In the genomic region with DNA sequence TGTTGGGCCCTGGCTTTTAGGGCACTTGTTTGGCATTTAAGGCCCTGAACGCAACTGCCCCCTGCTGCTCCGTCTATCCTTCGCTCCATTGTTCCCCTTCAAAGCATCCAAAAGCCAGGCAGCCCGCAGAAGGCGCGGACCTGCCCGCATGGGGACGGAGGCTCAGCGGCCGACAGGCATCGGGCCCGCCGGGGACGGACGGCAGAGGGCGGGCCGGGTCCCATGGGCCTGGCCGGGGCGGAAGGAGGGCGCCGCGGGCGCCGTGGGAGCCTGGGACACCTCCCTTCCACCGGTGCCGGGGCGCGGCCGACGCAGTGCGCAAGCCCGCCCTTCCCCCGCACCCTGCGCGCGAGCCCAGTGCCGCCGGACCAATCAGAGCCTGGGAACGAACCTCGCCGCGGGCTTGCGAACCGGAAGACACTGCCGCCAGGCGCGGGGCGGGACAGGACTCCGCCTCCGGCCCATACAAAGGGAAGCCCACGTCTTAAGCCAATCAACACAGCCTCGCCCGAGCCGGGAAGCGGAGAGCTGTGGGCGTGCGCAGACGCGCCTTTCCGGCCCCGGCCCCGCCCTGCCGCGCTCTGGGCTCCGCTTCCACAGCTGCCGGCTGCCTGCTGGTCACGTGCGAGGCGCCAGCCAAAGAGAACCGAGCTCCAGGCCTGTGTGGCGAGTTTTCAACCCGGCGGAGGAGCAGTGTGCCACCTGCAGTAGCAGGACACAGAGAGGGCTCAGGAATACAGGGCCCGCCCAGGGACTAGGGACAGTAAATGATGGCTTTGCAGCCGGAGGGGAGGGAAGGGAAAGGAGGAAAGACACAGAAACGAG, we compare ENCODE assay signal across 8 cellular contexts. TPM values are rescaled to one million over a fixed set of nuclear protein-coding genes. Genes with fewer than 3 reads are reported as not detected.
DNase-seq lines count a peak whose midpoint lies in the region; ATAC-seq and TF ChIP-seq lines count a peak whose summit lies in the region.

No MANE protein-coding gene starts in this region.

- H3K27ac ChIP-seq in upper lobe of right lung: peak overlapping the region; percentile 92

- peaks cover 12% of the 10 kb centered on the region for H3K36me3 ChIP-seq in upper lobe of right lung

- TF ChIP-seq CTCF in upper lobe of right lung (IDR thresholded peaks at IDR 0.05): peak; percentile 21

- intact Hi-C loops in left cardiac atrium (cut with DNase I): no loop called here
- intact Hi-C loops in posterior vena cava (cut with DNase I): loop anchor here in 1 of 2 donors (10.0 kb wide), 1 partner anchor 133 kb away; a partner anchor contains a TSS
- intact Hi-C loops in upper lobe of right lung (cut with DNase I): no loop called here

- H3K4me3 ChIP-seq in upper lobe of right lung: peak overlapping the region; percentile 60

- no peaks in the 10 kb centered on the region for H3K27me3 ChIP-seq in upper lobe of right lung

- DNase-seq in NCI-H146 treated with DMSO at 0.1 percent for 48 hours (lab: John Stamatoyannopoulos, UW; ENCODE audit: unreplicated experiment) (peak; percentile 93), T-helper 1 cell (peak; percentile 87 to 99 (median 89)), amniotic stem cell (lab: John Stamatoyannopoulos, UW) (peak; percentile 91), left cardiac atrium (peak; percentile 97), posterior vena cava (ENCODE audit: low spot score) (peak; percentile 99), upper lobe of right lung (peak; percentile 97)

- TF ChIP-seq POLR2A in GM15510 (IDR thresholded peaks at IDR 0.05; ENCODE audit: borderline replicate concordance, extremely low read depth, insufficient read length): peak; percentile 69

- peaks cover 11% of the 10 kb centered on the region for H3K4me1 ChIP-seq in upper lobe of right lung

- no peaks in the 10 kb centered on the region for H3K9me3 ChIP-seq in upper lobe of right lung

- ATAC-seq in HG02884 (IDR thresholded peaks at IDR 0.05; ENCODE audit: unreplicated experiment): peak; percentile 59
- peak; percentile 93 for ATAC-seq in left cardiac atrium
- ATAC-seq in upper lobe of right lung: peak; percentile 92

RNA-seq across cellular contexts. Expression of a gene that starts 2.1 kb away (rescaled TPM):
- total RNA-seq in left cardiac atrium (10 to 100 TPM; 19.3 to 20.4 TPM), posterior vena cava (10 to 100 TPM; 36.3 to 47.1 TPM), upper lobe of right lung (69.8 TPM)

RNA-seq across cellular contexts. Expression of a gene that starts 6.7 kb away (rescaled TPM):
- total RNA-seq in left cardiac atrium (10 to 100 TPM; 67.4 to 81.4 TPM), posterior vena cava (10 to 100 TPM; 69.4 to 75.4 TPM), upper lobe of right lung (84.6 TPM)

RNA-seq across cellular contexts. Expression of a gene that starts 16.3 kb away (rescaled TPM):
- total RNA-seq in left cardiac atrium (10 to 100 TPM; 14.7 to 14.8 TPM), posterior vena cava (10 to 100 TPM; 11.4 to 17.6 TPM), upper lobe of right lung (46.4 TPM)

RNA-seq across cellular contexts. Expression of a gene that starts 23.7 kb away (rescaled TPM):
- 1 to 10 TPM; 3.7 to 3.8 TPM for total RNA-seq in left cardiac atrium
- total RNA-seq in posterior vena cava: 1 to 10 TPM; 1.4 to 2.0 TPM
- total RNA-seq in upper lobe of right lung: 3.0 TPM

RNA-seq across cellular contexts. Expression of a gene that starts 42.2 kb away (rescaled TPM):
- total RNA-seq in left cardiac atrium (1 to 10 TPM; 4.3 to 9.2 TPM), posterior vena cava (1 to 10 TPM; 3.8 to 4.4 TPM), upper lobe of right lung (1.2 TPM)

Comparison
In these comparisons a context has a peak if more than half of its experiments do, and no peak if none do; other contexts are left out.
1. Peak in every context shown above with its lines: DNase-seq, ATAC-seq, H3K4me3 ChIP-seq and H3K27ac ChIP-seq.